8 cellular contexts compared by ENCODE assay signal in genomic region chr19:55069137-55069858, GRCh38. TPM values are rescaled to one million over a fixed set of nuclear protein-coding genes. Genes with fewer than 3 reads are reported as not detected.
DNase-seq lines count a peak whose midpoint lies in the region; ATAC-seq and TF ChIP-seq lines count a peak whose summit lies in the region.

No MANE protein-coding gene starts in this region.

- no peaks in the 10 kb centered on the region for H3K36me3 Mint-ChIP-seq in MCF 10A (ENCODE audit: insufficient read depth, unreplicated experiment)

- H3K36me3 ChIP-seq in lower lobe of right lung (no peaks in the 10 kb centered on the region), sigmoid colon (no peaks in the 10 kb centered on the region)

- no peak for TF ChIP-seq CTCF in MCF 10A (IDR thresholded peaks at IDR 0.05; ENCODE audit: unreplicated experiment)
- no peak for TF ChIP-seq CTCF in lower lobe of right lung (IDR thresholded peaks at IDR 0.05)
- TF ChIP-seq CTCF in sigmoid colon (IDR thresholded peaks at IDR 0.05): no peak

- H3K4me3 Mint-ChIP-seq in MCF 10A (ENCODE audit: unreplicated experiment): peak overlapping the region; percentile 74

- 1 to 4% methylated on average over 25 of the region's 25 CpGs for WGBS in sigmoid colon, 2 donors

- peak; percentile 73 for DNase-seq in Daoy (ENCODE audit: low read depth)
- peak; percentile 66 for DNase-seq in MCF 10A (ENCODE audit: unreplicated experiment)
- peak; percentile 79 for DNase-seq in lower lobe of right lung
- DNase-seq in NCI-H1694 (lab: John Stamatoyannopoulos, UW): no peak
- no peak for DNase-seq in sigmoid colon

- CTCF ChIA-PET in MCF 10A (lab: Yijun Ruan, JAX): interaction anchor here (0.9 to 1.3 kb wide), 2 partner anchors 72 to 395 kb away, joined by 3 read pairs; no protein-coding TSS in a partner anchor

- H3K4me3 ChIP-seq in lower lobe of right lung: peak overlapping the region; percentile 44
- no peak overlapping the region for H3K4me3 ChIP-seq in sigmoid colon

- peaks cover 20% of the 10 kb centered on the region for H3K27me3 Mint-ChIP-seq in MCF 10A (ENCODE audit: insufficient read depth, unreplicated experiment)

- no peak for TF ChIP-seq RAD21 in Ishikawa (IDR thresholded peaks at IDR 0.05; ENCODE audit: low read depth)

- H3K9me3 Mint-ChIP-seq in MCF 10A (ENCODE audit: unreplicated experiment): peaks cover 5% of the 10 kb centered on the region

- peaks cover 6% of the 10 kb centered on the region for H3K4me1 ChIP-seq in lower lobe of right lung
- H3K4me1 ChIP-seq in sigmoid colon: peaks cover 0 to 7% (median 3%) of the 10 kb centered on the region in 4 donors

- POLR2A ChIA-PET in MCF 10A (lab: Yijun Ruan, JAX): interaction anchor here (0.6 to 0.9 kb wide), 2 partner anchors 19 to 22 kb away, joined by 3 to 4 read pairs; no protein-coding TSS in a partner anchor

- H3K27ac ChIP-seq in lower lobe of right lung: peak overlapping the region; percentile 73
- peak overlapping the region in 1 of 4 donors; percentile 39 for H3K27ac ChIP-seq in sigmoid colon

- no TSS peak for BruUV-seq in MCF 10A (replicated peaks; lab: Mats Ljungman, UMichigan)

- peaks cover 26% of the 10 kb centered on the region for H3K4me1 Mint-ChIP-seq in MCF 10A (ENCODE audit: insufficient read depth, unreplicated experiment)

- intact Hi-C loops in MCF 10A (cut with micrococcal nuclease) (no loop called here), lower lobe of right lung (cut with DNase I) (no loop called here), sigmoid colon (cut with DNase I) (loop anchor here (10.0 kb wide), 1 partner anchor 606 kb away; the partner anchor contains the start of gene EPN1)

- TF ChIP-seq POLR2A in sigmoid colon (IDR thresholded peaks at IDR 0.05): no peak

- H3K9me3 ChIP-seq in lower lobe of right lung (no peaks in the 10 kb centered on the region), sigmoid colon (no peaks in the 10 kb centered on the region)

- peak; percentile 45; the same call in 1 of the 2 replicates for TF ChIP-seq EP300 in Ishikawa (IDR thresholded peaks at IDR 0.05; ENCODE audit: borderline replicate concordance)
- no peak for TF ChIP-seq EP300 in sigmoid colon (IDR thresholded peaks at IDR 0.05)

- peaks cover 25% of the 10 kb centered on the region for H3K27me3 ChIP-seq in lower lobe of right lung (ENCODE audit: low read depth)
- peaks cover 29 to 65% (median 40%) of the 10 kb centered on the region in 3 donors for H3K27me3 ChIP-seq in sigmoid colon

- ATAC-seq in lower lobe of right lung (peak; percentile 92 to 94), HG02852 (IDR thresholded peaks at IDR 0.05; ENCODE audit: unreplicated experiment) (no peak), HG03097 (IDR thresholded peaks at IDR 0.05; ENCODE audit: low FRiP score, unreplicated experiment) (no peak)

- H3K27ac Mint-ChIP-seq in MCF 10A (ENCODE audit: low read depth, unreplicated experiment): peak overlapping the region; percentile 43

TF ChIP-seq in Ishikawa, 13 proteins besides CTCF, POLR2A, EP300 and RAD21:
- TF ChIP-seq CEBPB (IDR thresholded peaks at IDR 0.05): no peak
- TF ChIP-seq USF1 (IDR thresholded peaks at IDR 0.05): 0 out of 2 replicates have a peak, but pooled peaks have one; percentile 9
- TF ChIP-seq YY1 (IDR thresholded peaks at IDR 0.05; ENCODE audit: low read depth): 0 out of 2 replicates have a peak, but pooled peaks have one; percentile 16
- TF ChIP-seq MAX (IDR thresholded peaks at IDR 0.05): peak; percentile 22; the same call in 1 of the 2 replicates
- TF ChIP-seq CREB1 (IDR thresholded peaks at IDR 0.05; ENCODE audit: low read depth): 0 out of 2 replicates have a peak, but pooled peaks have one; percentile 18
- no peak for TF ChIP-seq ZBTB7A (IDR thresholded peaks at IDR 0.05; ENCODE audit: low read depth)
- peak; percentile 64 for TF ChIP-seq TEAD4 (IDR thresholded peaks at IDR 0.05)

RNA-seq across cellular contexts. Expression of gene RDH13, which starts 6.3 kb away (rescaled TPM):
- 14.1 and 17.0 TPM in 2 replicates for total RNA-seq in Daoy (2014; rRNA removed; shearing (Covaris generic))
- 20.2 and 25.8 TPM in 2 replicates for total RNA-seq in MCF 10A (2022)
- total RNA-seq in lower lobe of right lung: 26.0 TPM
- total RNA-seq in sigmoid colon: 10 to 100 TPM in 2 of 4 donors, 1 to 10 TPM in 2; 6.9 to 12.1 (median 9.9) TPM
- polyA plus RNA-seq in sigmoid colon: 10 to 100 TPM in 2 of 3 donors, 1 to 10 TPM in 1; 9.6 to 41.0 (median 24.3) TPM

RNA-seq across cellular contexts. Expression of gene EPS8L1, which starts 6.4 kb away (rescaled TPM):
- 1.6 and 4.9 TPM in 2 replicates for total RNA-seq in Daoy (2014; rRNA removed; shearing (Covaris generic))
- total RNA-seq in MCF 10A (2022): 9.9 and 17.9 TPM in 2 replicates
- total RNA-seq in lower lobe of right lung: 28.1 TPM
- total RNA-seq in sigmoid colon: under 1 TPM in 1 of 4 donors, not detected in 3; 0.28 TPM
- 10 to 100 TPM; 36.3 to 77.8 (median 37.8) TPM for polyA plus RNA-seq in sigmoid colon

RNA-seq across cellular contexts. Expression of gene GP6, which starts 31.2 kb away (rescaled TPM):
- 0.91 TPM in 1 of 2 replicates, not detected in the other for total RNA-seq in Daoy (2014; rRNA removed; shearing (Covaris generic))
- total RNA-seq in MCF 10A (2022) (0.27 TPM in 1 of 2 replicates, not detected in the other), lower lobe of right lung (0.95 TPM), sigmoid colon (1 to 10 TPM in 1 of 4 donors, under 1 TPM in 2, not detected in 1; 0.16 to 1.2 (median 0.83) TPM)
- under 1 TPM in 1 of 3 donors, not detected in 2; 0.28 TPM for polyA plus RNA-seq in sigmoid colon

RNA-seq across cellular contexts. Expression of gene PPP1R12C, which starts 48.1 kb away (rescaled TPM):
- 41.5 and 44.2 TPM in 2 replicates for total RNA-seq in Daoy (2014; rRNA removed; shearing (Covaris generic))
- total RNA-seq in MCF 10A (2022) (76.4 and 88.6 TPM in 2 replicates), lower lobe of right lung (103 TPM), sigmoid colon (100 to 1,000 TPM; 125 to 222 (median 168) TPM)
- polyA plus RNA-seq in sigmoid colon: 100 to 1,000 TPM in 1 of 3 donors, 10 to 100 TPM in 2; 53.6 to 139 (median 58.9) TPM

Comparison
In these comparisons a context has a peak if more than half of its experiments do, and no peak if none do; other contexts are left out.
1. DNase-seq: peak in Daoy (single experiment), MCF 10A (single experiment) and lower lobe of right lung (single experiment); none in NCI-H1694 (single experiment) and sigmoid colon (single experiment).
2. ATAC-seq: peak in lower lobe of right lung (2 of 2); none in HG02852 (single experiment) and HG03097 (single experiment).